ENCODE assay signal across 7 cellular contexts in genomic region chr15:43509002-43509922, GRCh38. TPM values are rescaled to one million over a fixed set of nuclear protein-coding genes. Genes with fewer than 3 reads are reported as not detected.
DNase-seq lines count a peak whose midpoint lies in the region; ATAC-seq and TF ChIP-seq lines count a peak whose summit lies in the region.

No MANE protein-coding gene starts in this region.

- H3K27ac ChIP-seq in esophagus squamous epithelium: peak overlapping the region in 3 of 4 donors; percentile 81 to 86 (median 81)
- H3K27ac ChIP-seq in sigmoid colon: peak overlapping the region; percentile 84 to 93 (median 92)

- ATAC-seq in GM18498 (IDR thresholded peaks at IDR 0.05; ENCODE audit: unreplicated experiment): no peak

- H3K4me3 ChIP-seq in esophagus squamous epithelium (peak overlapping the region in 3 of 4 donors; percentile 61 to 71 (median 61)), sigmoid colon (peak overlapping the region; percentile 52 to 63 (median 56))

- no peaks in the 10 kb centered on the region for H3K36me3 ChIP-seq in esophagus squamous epithelium
- no peaks in the 10 kb centered on the region for H3K36me3 ChIP-seq in sigmoid colon

- TF ChIP-seq EP300 in sigmoid colon (IDR thresholded peaks at IDR 0.05): no peak

- DNase-seq in HCEC 1CT: peak; percentile 60
- peak; percentile 83 for DNase-seq in RKO (ENCODE audit: low spot score)
- DNase-seq in esophagus squamous epithelium (lab: John Stamatoyannopoulos, UW): no peak
- peak; percentile 86 for DNase-seq in sigmoid colon
- no peak for DNase-seq in GM19240 (ENCODE audit: insufficient read length, low spot score)
- DNase-seq in GM10248 (ENCODE audit: extremely low spot score): no peak

- TF ChIP-seq POLR2A in esophagus squamous epithelium (IDR thresholded peaks at IDR 0.05) (no peak), sigmoid colon (IDR thresholded peaks at IDR 0.05) (no peak)

- H3K9me3 ChIP-seq in esophagus squamous epithelium (no peaks in the 10 kb centered on the region), sigmoid colon (no peaks in the 10 kb centered on the region)

- intact Hi-C loops in esophagus squamous epithelium (cut with DNase I): no loop called here
- intact Hi-C loops in sigmoid colon (cut with DNase I): no loop called here

- POLR2A ChIA-PET in GM10248 (lab: Yijun Ruan, JAX): no interaction called here

- 71 to 82% methylated on average over 12 to 15 of the region's 15 CpGs for WGBS in esophagus squamous epithelium, 2 donors
- 72 to 75% methylated on average over 15 of the region's 15 CpGs for WGBS in sigmoid colon, 2 donors

- CTCF ChIA-PET in GM10248 (lab: Yijun Ruan, JAX): interaction anchor here (0.9 to 4.8 kb wide), 6 partner anchors 10 to 133 kb away, joined by 3 to 11 read pairs (median 3); partner anchors contain the start of gene TP53BP1

- TF ChIP-seq CTCF in esophagus squamous epithelium (IDR thresholded peaks at IDR 0.05) (no peak), sigmoid colon (IDR thresholded peaks at IDR 0.05) (no peak), GM10248 (IDR thresholded peaks at IDR 0.05; ENCODE audit: control extremely low read depth, extremely low read depth, low read depth, missing control alignments) (no peak)

- H3K4me1 ChIP-seq in esophagus squamous epithelium (peaks cover 6 to 26% (median 17%) of the 10 kb centered on the region in 3 donors), sigmoid colon (peaks cover 0 to 39% (median 36%) of the 10 kb centered on the region in 4 donors)

- H3K27me3 ChIP-seq in esophagus squamous epithelium (peaks cover 0 to 7% (median 0%) of the 10 kb centered on the region in 4 donors), sigmoid colon (no peaks in the 10 kb centered on the region)

RNA-seq across cellular contexts. Expression of gene MAP1A, which starts 8.1 kb away (rescaled TPM):
- total RNA-seq in esophagus squamous epithelium (1 to 10 TPM in 2 of 4 donors, under 1 TPM in 2; 0.53 to 5.9 (median 2.3) TPM), sigmoid colon (10 to 100 TPM; 25.2 to 61.2 (median 32.3) TPM)
- polyA plus RNA-seq in sigmoid colon: 1 to 10 TPM in 2 of 3 donors, under 1 TPM in 1; 0.23 to 4.8 (median 1.2) TPM

RNA-seq across cellular contexts. Expression of gene TP53BP1, which starts 16.3 kb away (rescaled TPM):
- total RNA-seq in esophagus squamous epithelium (10 to 100 TPM; 11.9 to 27.6 (median 20.6) TPM), sigmoid colon (10 to 100 TPM; 38.3 to 63.4 (median 41.1) TPM)
- 10 to 100 TPM in 1 of 3 donors, 1 to 10 TPM in 2; 1.8 to 13.5 (median 6.6) TPM for polyA plus RNA-seq in sigmoid colon

Comparison
In these comparisons a context has a peak if more than half of its experiments do, and no peak if none do; other contexts are left out.
1. DNase-seq: peak in HCEC 1CT (single experiment), RKO (single experiment) and sigmoid colon (single experiment); none in esophagus squamous epithelium (single experiment), GM19240 (single experiment) and GM10248 (single experiment).